ENCODE assay signal across 7 cellular contexts in the genomic region with DNA sequence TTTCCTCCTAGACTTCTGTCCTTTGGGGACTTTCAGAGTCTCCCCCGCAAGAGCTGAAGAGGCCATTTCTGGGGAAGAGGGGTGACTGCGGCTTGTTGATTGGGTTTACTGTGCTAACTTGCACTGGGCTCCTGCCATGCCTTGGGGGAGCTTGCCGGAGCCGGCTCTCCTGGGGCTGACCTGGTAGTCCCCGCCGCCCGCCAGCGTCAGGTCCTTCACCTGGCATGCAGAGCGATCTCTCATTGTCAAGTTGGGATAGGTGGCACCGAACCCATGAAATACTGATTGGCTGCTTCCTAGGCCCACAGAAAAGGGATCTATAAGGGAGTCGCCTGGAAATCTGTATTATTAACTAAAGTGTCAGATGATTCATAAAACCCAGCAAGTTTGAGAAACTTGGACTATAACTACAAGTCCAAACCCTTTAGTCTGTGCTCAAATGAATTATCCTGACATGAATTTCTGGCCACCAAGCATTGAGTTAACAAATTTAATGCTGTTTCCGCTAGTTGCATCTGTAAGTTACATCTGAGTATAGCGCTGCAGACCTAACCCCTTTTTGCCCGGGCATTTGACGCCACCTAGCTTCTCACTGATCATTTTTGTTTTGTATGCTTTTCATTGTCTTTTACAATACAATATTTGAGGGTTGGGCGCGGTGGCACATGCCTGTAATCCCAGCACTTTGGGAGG.
DNase-seq lines count a peak whose midpoint lies in the region; ATAC-seq and TF ChIP-seq lines count a peak whose summit lies in the region.

No MANE protein-coding gene starts in this region.

- peak; percentile 60 for DNase-seq in NCI-H1417 treated with DMSO at 0.1 percent for 48 hours (lab: John Stamatoyannopoulos, UW)
- peak; percentile 58 for DNase-seq in T-helper 2 cell treated with Interferon-gamma antibody and Interleukin-4, amounts not matched to agents 5 μg/mL and 100 μg/mL, for 36 hours (ENCODE audit: low spot score)
- DNase-seq in caudate nucleus (lab: John Stamatoyannopoulos, UW), result peak in 9 of 61 donors; percentile 9 to 78 (median 63)
- peak; percentile 71 for DNase-seq in left kidney (ENCODE audit: low read depth, low spot score)
- DNase-seq in stimulated activated CD8-positive, alpha-beta memory T cell treated with anti-CD3 and anti-CD28 coated beads, Interleukin-15, amount 100 ng/mL, for 24 hours (ENCODE audit: low read depth), result peak; percentile 21

- peaks cover 27% of the 10 kb centered on the region for H3K4me1 Mint-ChIP-seq in T-helper 2 cell treated with Interferon-gamma antibody and Interleukin-4, amounts not matched to agents 5 μg/mL and 100 μg/mL, for 36 hours (ENCODE audit: low read depth)

- peak overlapping the region; percentile 93 for H3K27ac ChIP-seq in caudate nucleus (ENCODE audit: low read depth, low read length)

- H3K27ac Mint-ChIP-seq in T-helper 2 cell treated with Interferon-gamma antibody and Interleukin-4, amounts not matched to agents 5 μg/mL and 100 μg/mL, for 36 hours, result peak overlapping the region; percentile 89

- TF ChIP-seq POLR2A in GM18505 (IDR thresholded peaks at IDR 0.05; ENCODE audit: borderline replicate concordance, extremely low read depth, insufficient read depth, insufficient read length), result no peak

- H3K4me3 Mint-ChIP-seq in T-helper 2 cell treated with Interferon-gamma antibody and Interleukin-4, amounts not matched to agents 5 μg/mL and 100 μg/mL, for 36 hours, result peak overlapping the region; percentile 90

- H3K9me3 Mint-ChIP-seq in T-helper 2 cell treated with Interferon-gamma antibody and Interleukin-4, amounts not matched to agents 5 μg/mL and 100 μg/mL, for 36 hours, result no peaks in the 10 kb centered on the region

- peak; percentile 24 for ATAC-seq in GM18505 (IDR thresholded peaks at IDR 0.05; ENCODE audit: unreplicated experiment)
- peak; percentile 21 for ATAC-seq in HG02798 (IDR thresholded peaks at IDR 0.05; ENCODE audit: poor library complexity, unreplicated experiment)

- peaks cover 23% of the 10 kb centered on the region for H3K36me3 Mint-ChIP-seq in T-helper 2 cell treated with Interferon-gamma antibody and Interleukin-4, amounts not matched to agents 5 μg/mL and 100 μg/mL, for 36 hours (ENCODE audit: low read depth)

- no peaks in the 10 kb centered on the region for H3K27me3 Mint-ChIP-seq in T-helper 2 cell treated with Interferon-gamma antibody and Interleukin-4, amounts not matched to agents 5 μg/mL and 100 μg/mL, for 36 hours (ENCODE audit: low read depth)
